In genomic region chr6:112694986-112695385, GRCh38 we compare ENCODE assay signal across 17 cellular contexts.
"Had no signal": no experiment of that assay in that cellular context is flagged by ENCODE, and none has a peak within 500 bp of the region (broad histone marks: within the 10 kb centered on the region; RNA-seq: fewer than 3 reads in every experiment).

No MANE protein-coding gene starts in this region.

- H3K27me3 Mint-ChIP-seq: naive thymus-derived CD4-positive, alpha-beta T cell; T-helper 17 cell had no signal

- H3K27ac ChIP-seq: adrenal gland, epithelial cell of prostate, gastroesophageal sphincter, lower lobe of right lung, sigmoid colon, upper lobe of right lung had no signal

- H3K27ac Mint-ChIP-seq: naive thymus-derived CD4-positive, alpha-beta T cell; T-helper 17 cell had no signal

- H3K36me3 Mint-ChIP-seq: naive thymus-derived CD4-positive, alpha-beta T cell had no signal

- H3K36me3 ChIP-seq: adrenal gland, gastroesophageal sphincter, lower lobe of right lung, sigmoid colon, upper lobe of right lung had no signal

- FAIRE-seq: colon, TTC549 had no signal

- DNase-seq: activated CD4-positive, CD25-positive, alpha-beta regulatory T cell; activated naive CD4-positive, alpha-beta T cell treated with anti-CD3 and anti-CD28 coated beads, Interleukin-2, amount 50 U/mL, for 16 hours; activated T-cell treated with anti-CD3 and anti-CD28 coated beads, Interleukin-2, amount 50 U/mL, for 1 hour; effector CD8-positive, alpha-beta T cell; kidney glomerular epithelial cell; lower lobe of right lung; naive thymus-derived CD4-positive, alpha-beta T cell; sigmoid colon; stimulated activated CD4-positive, alpha-beta T cell treated with anti-CD3 and anti-CD28 coated beads, Interleukin-12 subunit alpha, Interleukin-12 subunit beta, amount 100 ng/mL, for 4 hours; stimulated activated naive CD4-positive, alpha-beta T cell treated with Interleukin-2 at 50 U/mL for 16 hours; T-helper 17 cell; upper lobe of right lung had no signal

- H3K4me3 ChIP-seq: adrenal gland, gastroesophageal sphincter, lower lobe of right lung, sigmoid colon, upper lobe of right lung had no signal

- H3K4me1 ChIP-seq: lower lobe of right lung, upper lobe of right lung had no signal

- H3K27me3 ChIP-seq: adrenal gland, gastroesophageal sphincter, sigmoid colon, upper lobe of right lung had no signal

- H3K4me1 Mint-ChIP-seq: naive thymus-derived CD4-positive, alpha-beta T cell; T-helper 17 cell had no signal

- H3K9me3 ChIP-seq: adrenal gland, gastroesophageal sphincter, lower lobe of right lung, sigmoid colon, upper lobe of right lung had no signal

- H3K4me3 Mint-ChIP-seq: naive thymus-derived CD4-positive, alpha-beta T cell; T-helper 17 cell had no signal
